In genomic region chr10:127044191-127044590, GRCh38 we compare ENCODE assay signal across 21 cellular contexts.
DNase-seq lines count a peak whose midpoint lies in the region; ATAC-seq and TF ChIP-seq lines count a peak whose summit lies in the region.
"Had no signal": no experiment of that assay in that cellular context is flagged by ENCODE, and none has a peak within 500 bp of the region (broad histone marks: within the 10 kb centered on the region; RNA-seq: fewer than 3 reads in every experiment).

No MANE protein-coding gene starts in this region.

- in situ Hi-C loops in GM23248 (cut with MboI): no loop called here

- H3K4me1 ChIP-seq in right atrium auricular region (no peaks in the 10 kb centered on the region), colonic mucosa (no peaks in the 10 kb centered on the region), muscle layer of colon (ENCODE audit: insufficient read depth, low read length) (no peaks in the 10 kb centered on the region), GM23248 (ENCODE audit: insufficient read depth) (peaks cover 35% of the 10 kb centered on the region)
- H3K4me1 ChIP-seq: adrenal gland, neural progenitor cell, tibial artery had no signal

- H3K9ac ChIP-seq in colonic mucosa (ENCODE audit: low read depth in 2 of 2, low read length in 2 of 2): no peak overlapping the region
- H3K9ac ChIP-seq in muscle layer of colon (ENCODE audit: low read length): no peak overlapping the region
- no peak overlapping the region for H3K9ac ChIP-seq in GM23248
- H3K9ac ChIP-seq: neural progenitor cell had no signal

- no peaks in the 10 kb centered on the region for H3K9me2 ChIP-seq in GM23248 (ENCODE audit: insufficient read depth)

- ATAC-seq in Right ventricle myocardium superior (ENCODE audit: poor library complexity): no peak
- ATAC-seq: effector memory CD8-positive, alpha-beta T cell; SK-N-SH treated with all-trans-retinoic acid at 6 μM for 48 hours had no signal

- no peak overlapping the region for H2AFZ ChIP-seq in GM23248
- H2AFZ ChIP-seq: neural progenitor cell had no signal

- 93 to 97% methylated on average over 8 of the region's 8 CpGs for WGBS in GM23248 (ENCODE audit: low coverage in 1 of 2, low lambda C conversion rate in 2 of 2, missing lambda C conversion rate in 2 of 2), 2 experiments

- H3K9me3 ChIP-seq in right atrium auricular region (no peaks in the 10 kb centered on the region), colonic mucosa (no peaks in the 10 kb centered on the region), muscle layer of colon (ENCODE audit: low read length) (no peaks in the 10 kb centered on the region), GM23248 (ENCODE audit: low read depth) (no peaks in the 10 kb centered on the region)
- H3K9me3 ChIP-seq: adrenal gland, tibial artery had no signal

- H3K4me3 ChIP-seq in right atrium auricular region (no peak overlapping the region), colonic mucosa (no peak overlapping the region), muscle layer of colon (ENCODE audit: low read depth in 1 of 2, low read length in 2 of 2) (no peak overlapping the region), GM23248 (no peak overlapping the region)
- H3K4me3 ChIP-seq: adrenal gland, neural progenitor cell, tibial artery had no signal

- TF ChIP-seq POLR2A in erythroblast (IDR thresholded peaks at IDR 0.05; ENCODE audit: low read length): no peak

- intact Hi-C loops in Right ventricle myocardium superior (cut with DNase I) (no loop called here), colonic mucosa (cut with DNase I) (no loop called here)

- no peak overlapping the region for H3K4me2 ChIP-seq in GM23248 (ENCODE audit: unreplicated experiment)
- H3K4me2 ChIP-seq: neural progenitor cell had no signal

- H3F3A ChIP-seq in GM23248 (ENCODE audit: insufficient read depth): peaks cover 43% of the 10 kb centered on the region

- peaks cover 21% of the 10 kb centered on the region for H3K36me3 ChIP-seq in right atrium auricular region
- H3K36me3 ChIP-seq in colonic mucosa: peaks cover 4% of the 10 kb centered on the region
- H3K36me3 ChIP-seq in muscle layer of colon (ENCODE audit: insufficient read depth, low read length): peaks cover 16% of the 10 kb centered on the region
- H3K36me3 ChIP-seq in GM23248 (ENCODE audit: low read depth): peaks cover 23% of the 10 kb centered on the region
- H3K36me3 ChIP-seq: neural progenitor cell had no signal

- DNase-seq in right atrium auricular region (ENCODE audit: low spot score) (peak; percentile 46), Right ventricle myocardium superior (no peak), colonic mucosa (peak; percentile 24), GM23248 (no peak), hippocampal formation (lab: John Stamatoyannopoulos, UW) (no peak), erythroblast (lab: John Stamatoyannopoulos, UW) (no peak), superior temporal gyrus (ENCODE audit: extremely low spot score) (no peak)
- DNase-seq: activated CD4-positive, CD25-positive, alpha-beta regulatory T cell treated with anti-CD3 and anti-CD28 coated beads, Interleukin-2, amount 50 U/mL, for 72 hours; adrenal gland; CD4-positive, alpha-beta T cell; effector memory CD8-positive, alpha-beta T cell; EL; hypothalamus; kidney glomerular epithelial cell; NCI-H1930; NCI-H446 treated with DMSO at 0.1 percent for 48 hours; T-helper 9 cell; tibial artery had no signal

- no peaks in the 10 kb centered on the region for H3K27me3 ChIP-seq in right atrium auricular region
- H3K27me3 ChIP-seq in colonic mucosa: no peaks in the 10 kb centered on the region
- H3K27me3 ChIP-seq in muscle layer of colon (ENCODE audit: control insufficient read depth in 1 of 2, insufficient read depth in 2 of 2, low read length in 2 of 2): no peaks in the 10 kb centered on the region
- no peaks in the 10 kb centered on the region for H3K27me3 ChIP-seq in GM23248 (replicated peaks; ENCODE audit: insufficient read depth)
- H3K27me3 ChIP-seq: adrenal gland, neural progenitor cell, tibial artery had no signal

- no peak overlapping the region for H3K27ac ChIP-seq in right atrium auricular region
- H3K27ac ChIP-seq in colonic mucosa: no peak overlapping the region
- peak overlapping the region; percentile 41 for H3K27ac ChIP-seq in muscle layer of colon (ENCODE audit: low read depth, low read length)
- H3K27ac ChIP-seq in GM23248: no peak overlapping the region
- H3K27ac ChIP-seq: adrenal gland, neural progenitor cell, tibial artery had no signal

- TF ChIP-seq CTCF in right atrium auricular region (IDR thresholded peaks at IDR 0.05) (no peak), colonic mucosa (IDR thresholded peaks at IDR 0.05) (no peak)

- H3K79me2 ChIP-seq in GM23248 (ENCODE audit: insufficient read depth): no peaks in the 10 kb centered on the region

- 0 out of 2 replicates have a peak, but pooled peaks cover 15% of the 10 kb centered on the region for H4K20me1 ChIP-seq in GM23248 (ENCODE audit: insufficient read depth)

Comparison
In these comparisons a context has a peak if more than half of its experiments do, and no peak if none do; other contexts are left out.
1. DNase-seq: peak in right atrium auricular region (single experiment) and colonic mucosa (single experiment); none in Right ventricle myocardium superior (single experiment), GM23248 (single experiment), hippocampal formation (0 of 2), erythroblast (0 of 2) and superior temporal gyrus (single experiment).